Comparison of ENCODE assay signal across 19 cellular contexts in the genomic region with DNA sequence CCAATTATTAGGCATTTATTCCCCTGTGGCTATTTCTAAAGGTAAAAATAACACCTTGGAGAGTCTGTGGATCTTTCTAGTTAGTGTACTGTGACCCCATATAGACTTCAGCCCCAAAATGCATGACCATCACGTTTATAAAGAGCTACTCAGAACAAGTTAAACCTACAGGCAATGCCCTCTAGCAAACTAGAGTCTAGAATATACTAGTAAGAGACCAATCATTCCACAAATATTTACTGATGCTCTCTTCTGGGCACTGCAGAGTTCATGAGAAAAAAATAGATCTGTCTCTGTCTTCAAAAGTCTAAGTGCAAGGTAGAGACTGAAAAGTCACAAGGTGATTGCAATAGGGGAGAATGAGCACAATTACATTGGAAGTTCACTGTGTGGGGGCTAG.
"Had no signal": no experiment of that assay in that cellular context is flagged by ENCODE, and none has a peak within 500 bp of the region (broad histone marks: within the 10 kb centered on the region; RNA-seq: fewer than 3 reads in every experiment).

No MANE protein-coding gene starts in this region.

- ATAC-seq: heart left ventricle, mucosa of descending colon, natural killer cell, upper lobe of right lung had no signal

- H3K4me1 ChIP-seq: colonic mucosa, thyroid gland, upper lobe of right lung, vagina had no signal

- H3K27me3 ChIP-seq: colonic mucosa, heart left ventricle, ovary, right atrium auricular region, thyroid gland, upper lobe of right lung, vagina had no signal

- H3K4me3 ChIP-seq: colonic mucosa, heart left ventricle, mucosa of descending colon, ovary, right atrium auricular region, thyroid gland, upper lobe of right lung, vagina had no signal

- H3K36me3 ChIP-seq: colonic mucosa, heart left ventricle, ovary, right atrium auricular region, thyroid gland, upper lobe of right lung, vagina had no signal

- H3K9me3 ChIP-seq: colonic mucosa, heart left ventricle, mucosa of descending colon, ovary, right atrium auricular region, thyroid gland, upper lobe of right lung, vagina had no signal

- H3K27ac ChIP-seq: colonic mucosa, heart left ventricle, ovary, right atrium auricular region, thyroid gland, upper lobe of right lung, vagina had no signal

- DNase-seq: colonic mucosa; effector CD4-positive, alpha-beta T cell; endodermal cell; erythroblast; foreskin melanocyte; heart left ventricle; hypothalamus; kidney glomerular epithelial cell; mucosa of descending colon; natural killer cell; nucleus accumbens; ovary; small intestine; stimulated activated CD4-positive, alpha-beta T cell treated with anti-CD3 and anti-CD28 coated beads, Interleukin-12 subunit alpha, Interleukin-12 subunit beta, amount 100 ng/mL, for 4 hours; stimulated activated naive CD4-positive, alpha-beta T cell; thyroid gland; upper lobe of right lung had no signal
